1 cellular context compared by ENCODE assay signal in genomic region chr16:30956601-30957455, GRCh38.
TF ChIP-seq lines count a peak whose summit lies in the region.

No MANE protein-coding gene starts in this region.

TF ChIP-seq in H1, 55 proteins besides CTCF, POLR2A, EP300 and RAD21:
- TF ChIP-seq ATF3 (IDR thresholded peaks at IDR 0.05; ENCODE audit: insufficient read depth, low read depth, low read length): no peak
- TF ChIP-seq MAX (IDR thresholded peaks at IDR 0.05): 0 out of 2 replicates have a peak, but pooled peaks have one; percentile 22
- no peak for TF ChIP-seq SIX5 (IDR thresholded peaks at IDR 0.05; ENCODE audit: low read depth, low read length)
- no peak for TF ChIP-seq SP2 (IDR thresholded peaks at IDR 0.05; ENCODE audit: low read length)
- TF ChIP-seq CBX8 (IDR thresholded peaks at IDR 0.05; ENCODE audit: borderline replicate concordance, low read depth, low read length): no peak
- no peak for TF ChIP-seq ZNF274 (IDR thresholded peaks at IDR 0.05; ENCODE audit: borderline replicate concordance, extremely low read depth, low read length)
- no peak for TF ChIP-seq TCF12 (IDR thresholded peaks at IDR 0.05; ENCODE audit: low read depth, low read length)
- no peak; the same call in 1 of the 2 replicates for TF ChIP-seq CREB1 (IDR thresholded peaks at IDR 0.05)
- TF ChIP-seq RFX5 (IDR thresholded peaks at IDR 0.05; ENCODE audit: borderline replicate concordance, low read depth, low read length): no peak
- peak; percentile 100 for TF ChIP-seq KDM1A (IDR thresholded peaks at IDR 0.05; ENCODE audit: borderline replicate concordance, low read length)
- TF ChIP-seq CHD7 (IDR thresholded peaks at IDR 0.05; ENCODE audit: insufficient replicate concordance, low read length): no peak
- TF ChIP-seq PHF8 (conservative IDR thresholded peaks at IDR 0.05; ENCODE audit: low read depth, low read length): peak; percentile 49; the same call in 1 of the 2 replicates
- no peak for TF ChIP-seq GTF2F1 (IDR thresholded peaks at IDR 0.05; ENCODE audit: borderline replicate concordance, low read depth, low read length)
- TF ChIP-seq JUND (IDR thresholded peaks at IDR 0.05; ENCODE audit: low read length): no peak
- TF ChIP-seq CHD2 (IDR thresholded peaks at IDR 0.05; ENCODE audit: low read length): no peak
- no peak for TF ChIP-seq CBX5 (IDR thresholded peaks at IDR 0.05; ENCODE audit: low read depth, low read length)
- TF ChIP-seq HDAC2 (IDR thresholded peaks at IDR 0.05; ENCODE audit: borderline replicate concordance in 1 of 2, low read depth in 2 of 2, low read length in 2 of 2): peak; percentile 20 to 99; a peak in 2 of 4 replicates
- TF ChIP-seq YY1 (IDR thresholded peaks at IDR 0.05; ENCODE audit: low read depth, low read length): 0 out of 2 replicates have a peak, but pooled peaks have one; percentile 10
- TF ChIP-seq RXRA (IDR thresholded peaks at IDR 0.05; ENCODE audit: insufficient read depth, low read depth, low read length): no peak
- no peak for TF ChIP-seq E2F6 (IDR thresholded peaks at IDR 0.05)
- TF ChIP-seq TEAD4 (IDR thresholded peaks at IDR 0.05; ENCODE audit: low read depth, low read length): peak; percentile 42; the same call in 1 of the 2 replicates
- TF ChIP-seq SP4 (IDR thresholded peaks at IDR 0.05; ENCODE audit: low read length): no peak
- TF ChIP-seq HDAC6 (IDR thresholded peaks at IDR 0.05; ENCODE audit: low read depth, low read length): no peak
- no peak for TF ChIP-seq BRCA1 (IDR thresholded peaks at IDR 0.05; ENCODE audit: low read depth, low read length)
- no peak; the same call in 1 of the 2 replicates for TF ChIP-seq KDM5A (IDR thresholded peaks at IDR 0.05; ENCODE audit: low read length)
- TF ChIP-seq CHD1 (IDR thresholded peaks at IDR 0.05; ENCODE audit: low read depth, low read length): no peak
- TF ChIP-seq MAFK (IDR thresholded peaks at IDR 0.05; ENCODE audit: low read depth, low read length): no peak
- no peak for TF ChIP-seq TAF7 (optimal IDR thresholded peaks at IDR 0.05; ENCODE audit: borderline replicate concordance, low read depth, low read length)
- no peak; the same call in 1 of the 2 replicates for TF ChIP-seq TBP (IDR thresholded peaks at IDR 0.05; ENCODE audit: low read depth, low read length)
- TF ChIP-seq KDM4A (IDR thresholded peaks at IDR 0.05; ENCODE audit: low read depth, low read length, severe bottlenecking): no peak
- no peak for TF ChIP-seq GABPA (IDR thresholded peaks at IDR 0.05; ENCODE audit: borderline replicate concordance, insufficient read depth, low read length)
- TF ChIP-seq SIN3A (conservative IDR thresholded peaks at IDR 0.05 in 1 of 2, IDR thresholded peaks at IDR 0.05 in 1 of 2; ENCODE audit: low read depth in 1 of 2, low read length in 2 of 2): no peak
- TF ChIP-seq EZH2 (IDR thresholded peaks at IDR 0.05; ENCODE audit: low read depth, low read length, severe bottlenecking): no peak
- TF ChIP-seq POLR2AphosphoS5 (IDR thresholded peaks at IDR 0.05; ENCODE audit: low read depth, low read length): peak; percentile 48
- TF ChIP-seq JUN (IDR thresholded peaks at IDR 0.05; ENCODE audit: low read depth, low read length): no peak
- TF ChIP-seq RNF2 (IDR thresholded peaks at IDR 0.05; ENCODE audit: borderline replicate concordance, low read depth, low read length, missing control alignments, poor library complexity, severe bottlenecking): no peak
